ENCODE assay signal across 8 cellular contexts in the genomic region with DNA sequence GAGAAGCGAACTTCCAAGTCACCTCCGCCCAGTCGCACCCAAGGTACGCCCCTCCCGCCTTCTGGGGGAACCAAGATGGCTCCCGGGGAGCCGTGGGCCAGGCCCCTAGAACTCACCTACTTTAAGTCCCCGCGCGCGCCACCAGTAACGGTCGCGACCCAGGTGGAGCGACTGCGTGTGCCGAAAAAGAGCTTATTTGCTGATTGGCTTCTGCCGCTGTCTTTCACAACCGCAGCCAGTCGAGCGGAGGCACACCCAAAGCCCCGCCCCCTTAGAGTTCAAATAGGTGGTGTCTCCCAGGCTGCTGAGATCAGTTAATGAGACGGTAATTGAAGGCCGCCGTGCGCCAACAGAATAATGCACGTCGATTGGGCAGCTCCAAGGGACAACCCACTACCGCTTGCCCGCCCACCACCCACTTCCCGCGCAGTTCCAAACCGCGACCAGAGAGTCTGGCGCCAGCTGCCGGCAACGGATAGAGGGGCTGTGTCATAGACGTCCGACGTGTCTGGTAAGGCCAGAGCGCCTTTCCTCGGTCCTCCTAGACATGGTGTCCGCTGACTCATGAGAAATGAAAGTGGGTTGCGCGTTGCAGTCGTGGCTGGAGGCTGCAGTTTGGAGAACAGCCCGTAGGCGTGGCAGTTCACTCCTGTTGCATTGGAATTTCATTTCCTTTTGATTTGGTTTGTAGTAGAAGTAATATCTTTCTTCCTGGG. TPM values are rescaled to one million over a fixed set of nuclear protein-coding genes. Genes with fewer than 3 reads are reported as not detected.
DNase-seq lines count a peak whose midpoint lies in the region; ATAC-seq and TF ChIP-seq lines count a peak whose summit lies in the region.

A gene with protein sequence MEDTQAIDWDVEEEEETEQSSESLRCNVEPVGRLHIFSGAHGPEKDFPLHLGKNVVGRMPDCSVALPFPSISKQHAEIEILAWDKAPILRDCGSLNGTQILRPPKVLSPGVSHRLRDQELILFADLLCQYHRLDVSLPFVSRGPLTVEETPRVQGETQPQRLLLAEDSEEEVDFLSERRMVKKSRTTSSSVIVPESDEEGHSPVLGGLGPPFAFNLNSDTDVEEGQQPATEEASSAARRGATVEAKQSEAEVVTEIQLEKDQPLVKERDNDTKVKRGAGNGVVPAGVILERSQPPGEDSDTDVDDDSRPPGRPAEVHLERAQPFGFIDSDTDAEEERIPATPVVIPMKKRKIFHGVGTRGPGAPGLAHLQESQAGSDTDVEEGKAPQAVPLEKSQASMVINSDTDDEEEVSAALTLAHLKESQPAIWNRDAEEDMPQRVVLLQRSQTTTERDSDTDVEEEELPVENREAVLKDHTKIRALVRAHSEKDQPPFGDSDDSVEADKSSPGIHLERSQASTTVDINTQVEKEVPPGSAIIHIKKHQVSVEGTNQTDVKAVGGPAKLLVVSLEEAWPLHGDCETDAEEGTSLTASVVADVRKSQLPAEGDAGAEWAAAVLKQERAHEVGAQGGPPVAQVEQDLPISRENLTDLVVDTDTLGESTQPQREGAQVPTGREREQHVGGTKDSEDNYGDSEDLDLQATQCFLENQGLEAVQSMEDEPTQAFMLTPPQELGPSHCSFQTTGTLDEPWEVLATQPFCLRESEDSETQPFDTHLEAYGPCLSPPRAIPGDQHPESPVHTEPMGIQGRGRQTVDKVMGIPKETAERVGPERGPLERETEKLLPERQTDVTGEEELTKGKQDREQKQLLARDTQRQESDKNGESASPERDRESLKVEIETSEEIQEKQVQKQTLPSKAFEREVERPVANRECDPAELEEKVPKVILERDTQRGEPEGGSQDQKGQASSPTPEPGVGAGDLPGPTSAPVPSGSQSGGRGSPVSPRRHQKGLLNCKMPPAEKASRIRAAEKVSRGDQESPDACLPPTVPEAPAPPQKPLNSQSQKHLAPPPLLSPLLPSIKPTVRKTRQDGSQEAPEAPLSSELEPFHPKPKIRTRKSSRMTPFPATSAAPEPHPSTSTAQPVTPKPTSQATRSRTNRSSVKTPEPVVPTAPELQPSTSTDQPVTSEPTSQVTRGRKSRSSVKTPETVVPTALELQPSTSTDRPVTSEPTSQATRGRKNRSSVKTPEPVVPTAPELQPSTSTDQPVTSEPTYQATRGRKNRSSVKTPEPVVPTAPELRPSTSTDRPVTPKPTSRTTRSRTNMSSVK (N-terminal part only) (minus strand): TSS at position 153 of the 716 bp plus-strand sequence. CDS start 2,106 bp downstream, outside the sequence.

- peak within 1 kb of the TSS; percentile 97 for H3K4me3 Mint-ChIP-seq in activated CD4-positive, alpha-beta T cell treated with anti-CD3 and anti-CD28 coated beads, Interleukin-2, amount 10 ng/mL, durations not matched to agents 7 days and 5 days

- H3K4me1 Mint-ChIP-seq in activated CD4-positive, alpha-beta T cell treated with anti-CD3 and anti-CD28 coated beads, Interleukin-2, amount 10 ng/mL, durations not matched to agents 7 days and 5 days = peaks cover 57% of the 10 kb centered on the region

- CTCF ChIA-PET in activated CD4-positive, alpha-beta T cell treated with anti-CD3 and anti-CD28 coated beads, Interleukin-2, amount 10 ng/mL, durations not matched to agents 7 days and 5 days (lab: Charles Lee) = interaction anchor here (0.5 to 21.4 kb wide), 21 partner anchors 10 to 1462 kb away, joined by 3 to 476 read pairs (median 4); a partner anchor contains a TSS

- peaks cover 3% of the 10 kb centered on the region for H3K9me3 Mint-ChIP-seq in activated CD4-positive, alpha-beta T cell treated with anti-CD3 and anti-CD28 coated beads, Interleukin-2, amount 10 ng/mL, durations not matched to agents 7 days and 5 days

- no peaks in the 10 kb centered on the region for H3K27me3 Mint-ChIP-seq in activated CD4-positive, alpha-beta T cell treated with anti-CD3 and anti-CD28 coated beads, Interleukin-2, amount 10 ng/mL, durations not matched to agents 7 days and 5 days

- TF ChIP-seq CTCF in coronary artery (IDR thresholded peaks at IDR 0.05) = no peak

- H3K27ac Mint-ChIP-seq in activated CD4-positive, alpha-beta T cell treated with anti-CD3 and anti-CD28 coated beads, Interleukin-2, amount 10 ng/mL, durations not matched to agents 7 days and 5 days = peak within 1 kb of the TSS; percentile 98

- H3K36me3 Mint-ChIP-seq in activated CD4-positive, alpha-beta T cell treated with anti-CD3 and anti-CD28 coated beads, Interleukin-2, amount 10 ng/mL, durations not matched to agents 7 days and 5 days (ENCODE audit: low read depth) = peaks cover 67% of the 10 kb centered on the region

- ATAC-seq in GM19328 (IDR thresholded peaks at IDR 0.05; ENCODE audit: unreplicated experiment) (peak; percentile 68), HG03520 (IDR thresholded peaks at IDR 0.05; ENCODE audit: unreplicated experiment) (peak; percentile 72), left colon (peak; percentile 73)

- intact Hi-C loops in left colon (cut with DNase I, micrococcal nuclease) = no loop called here

- peak within 1 kb of the TSS; percentile 85 for H3K4me3 ChIP-seq in coronary artery

- POLR2A ChIA-PET in activated CD4-positive, alpha-beta T cell treated with anti-CD3 and anti-CD28 coated beads, Interleukin-2, amount 10 ng/mL, durations not matched to agents 7 days and 5 days (lab: Charles Lee) = interaction anchor here (0.6 to 1.2 kb wide), 8 partner anchors 14 to 221 kb away, joined by 3 to 8 read pairs (median 4); no protein-coding TSS in a partner anchor

- H3K27ac ChIP-seq in coronary artery = peak within 1 kb of the TSS; percentile 76 to 95

- peak; percentile 88 to 100 (median 98) for DNase-seq in C1 segment of cervical spinal cord (lab: John Stamatoyannopoulos, UW)
- peak; percentile 100 for DNase-seq in NCI-H69 (lab: John Stamatoyannopoulos, UW)
- peak; percentile 100 for DNase-seq in activated CD4-positive, alpha-beta T cell treated with anti-CD3 and anti-CD28 coated beads, Interleukin-2, amount 10 ng/mL, durations not matched to agents 7 days and 5 days
- peak; percentile 100 for DNase-seq in coronary artery (ENCODE audit: low spot score)
- DNase-seq in left colon = peak; percentile 98 to 100
- peak; percentile 100 for DNase-seq in stimulated activated CD4-positive, alpha-beta T cell treated with anti-CD3 and anti-CD28 coated beads, Interleukin-1b, Interleukin-23, amount 100 ng/mL, for 48 hours

RNA-seq across cellular contexts. Expression of the gene that starts here (rescaled TPM):
- total RNA-seq in activated CD4-positive, alpha-beta T cell treated with anti-CD3 and anti-CD28 coated beads, Interleukin-2, amount 10 ng/mL, durations not matched to agents 7 days and 5 days = 10 to 100 TPM; 46.8 to 53.2 TPM
- total RNA-seq in left colon = 10 to 100 TPM; 11.1 to 16.3 TPM

Comparison
In these comparisons a context has a peak if more than half of its experiments do, and no peak if none do; other contexts are left out.
1. Peak in every context shown above with its lines: DNase-seq, ATAC-seq, H3K4me3 ChIP-seq and H3K27ac ChIP-seq.